Comparison of ENCODE assay signal across 17 cellular contexts in genomic region chr12:30732954-30733637, GRCh38. TPM values are rescaled to one million over a fixed set of nuclear protein-coding genes. Genes with fewer than 3 reads are reported as not detected.
DNase-seq lines count a peak whose midpoint lies in the region; ATAC-seq and TF ChIP-seq lines count a peak whose summit lies in the region.
"Had no signal": no experiment of that assay in that cellular context is flagged by ENCODE, and none has a peak within 500 bp of the region (broad histone marks: within the 10 kb centered on the region; RNA-seq: fewer than 3 reads in every experiment).

No MANE protein-coding gene starts in this region.

- H3K4me1 ChIP-seq in body of pancreas: no peaks in the 10 kb centered on the region
- H3K4me1 ChIP-seq: BE2C had no signal

- WGBS in body of pancreas, 2 donors: 67 to 77% methylated on average over 2 of the region's 2 CpGs

- H3K4me3 ChIP-seq in body of pancreas: no peak overlapping the region

- no peak overlapping the region for H3K27ac ChIP-seq in body of pancreas
- H3K27ac ChIP-seq: C4-2B, HL-60 had no signal

- TF ChIP-seq CTCF in neural crest cell (conservative IDR thresholded peaks at IDR 0.05) (no peak), body of pancreas (IDR thresholded peaks at IDR 0.05) (no peak)

- peak; percentile 92 for ATAC-seq in left lobe of liver
- no peak for ATAC-seq in body of pancreas
- ATAC-seq: HCT116 had no signal

- intact Hi-C loops in body of pancreas (cut with DNase I): no loop called here

- peaks cover 55% of the 10 kb centered on the region for H3K4me1 Mint-ChIP-seq in neural crest cell
- H3K4me1 Mint-ChIP-seq: IgD-negative memory B cell had no signal

- H3K9me3 Mint-ChIP-seq in neural crest cell: no peaks in the 10 kb centered on the region
- H3K9me3 Mint-ChIP-seq: CD4-positive, alpha-beta memory T cell; IgD-negative memory B cell had no signal

- TF ChIP-seq POLR2A in body of pancreas (IDR thresholded peaks at IDR 0.05): no peak

- H3K27me3 ChIP-seq in body of pancreas: no peaks in the 10 kb centered on the region
- H3K27me3 ChIP-seq: BE2C had no signal

- no peaks in the 10 kb centered on the region for H3K27me3 Mint-ChIP-seq in neural crest cell (ENCODE audit: low read depth)
- H3K27me3 Mint-ChIP-seq: CD4-positive, alpha-beta memory T cell; IgD-negative memory B cell had no signal

- no peaks in the 10 kb centered on the region for H3K9me3 ChIP-seq in body of pancreas
- H3K9me3 ChIP-seq: BE2C had no signal

- H3K27ac Mint-ChIP-seq in neural crest cell (ENCODE audit: unreplicated experiment): peak overlapping the region; percentile 77
- H3K27ac Mint-ChIP-seq: CD4-positive, alpha-beta memory T cell; IgD-negative memory B cell had no signal

- peaks cover 0 to 2% of the 10 kb centered on the region in 2 donors for H3K36me3 ChIP-seq in body of pancreas (replicated peaks in 1 of 2; ENCODE audit: insufficient read depth in 1 of 2, low read depth in 2 of 2)

- in situ Hi-C loops in SK-MEL-5 (cut with HindIII; ENCODE audit: low pct_unique_long_range_greater_than_20kb, low sequenced_read_pairs): no loop called here

- DNase-seq in COLO829 (ENCODE audit: low spot score) (peak; percentile 37), SK-MEL-5 (ENCODE audit: low read depth, low spot score) (peak; percentile 79), left lobe of liver (ENCODE audit: low spot score) (no peak), neural crest cell (ENCODE audit: low read depth, low spot score) (no peak), HuH-7.5 (ENCODE audit: low spot score) (no peak), cerebellar cortex (ENCODE audit: low spot score) (no peak), body of pancreas (no peak)
- DNase-seq: BE2C; CD4-positive, alpha-beta memory T cell; COR-L47; DMS153; DND-41; GF-D8 had no signal

- peaks cover 16% of the 10 kb centered on the region for H3K36me3 Mint-ChIP-seq in neural crest cell (ENCODE audit: low read depth)

- H3K4me3 Mint-ChIP-seq in neural crest cell: peak overlapping the region; percentile 4
- H3K4me3 Mint-ChIP-seq: CD4-positive, alpha-beta memory T cell; IgD-negative memory B cell had no signal

RNA-seq across cellular contexts. Expression of gene CAPRIN2, which starts 21.7 kb away (rescaled TPM):
- 15.6 and 22.2 TPM in 2 replicates for total RNA-seq in SK-MEL-5 (2014; rRNA removed; shearing (Covaris generic))
- polyA plus RNA-seq in SK-MEL-5 (2015; cell fraction: cytosol; rRNA removed): 13.7 and 30.3 TPM in 2 replicates
- polyA plus RNA-seq in SK-MEL-5 (2015; cell fraction: nucleus; rRNA removed): 154 and 265 TPM in 2 replicates
- total RNA-seq in left lobe of liver: 7.2 TPM
- total RNA-seq in neural crest cell: 28.9 and 30.2 TPM in 2 replicates
- 10 to 100 TPM; 20.8 to 30.4 TPM for total RNA-seq in body of pancreas

RNA-seq across cellular contexts. Expression of gene IPO8, which starts 37.4 kb away (rescaled TPM):
- total RNA-seq in SK-MEL-5 (2014; rRNA removed; shearing (Covaris generic)): 32.9 TPM in 2 replicates
- polyA plus RNA-seq in SK-MEL-5 (2015; cell fraction: cytosol; rRNA removed): 30.8 and 41.5 TPM in 2 replicates
- 48.3 and 65.3 TPM in 2 replicates for polyA plus RNA-seq in SK-MEL-5 (2015; cell fraction: nucleus; rRNA removed)
- total RNA-seq in left lobe of liver (27.8 TPM), neural crest cell (43.5 and 51.5 TPM in 2 replicates), body of pancreas (10 to 100 TPM; 15.8 to 45.4 TPM)

Comparison
In these comparisons a context has a peak if more than half of its experiments do, and no peak if none do; other contexts are left out.
1. DNase-seq: peak in COLO829 (single experiment) and SK-MEL-5 (single experiment); none in left lobe of liver (single experiment), neural crest cell (single experiment), HuH-7.5 (single experiment), cerebellar cortex (single experiment) and body of pancreas (0 of 4).